Comparison of ENCODE assay signal across 8 cellular contexts in genomic region chr12:91178139-91178561, GRCh38. TPM values are rescaled to one million over a fixed set of nuclear protein-coding genes. Genes with fewer than 3 reads are reported as not detected.
DNase-seq lines count a peak whose midpoint lies in the region; ATAC-seq and TF ChIP-seq lines count a peak whose summit lies in the region.

No MANE protein-coding gene starts in this region.

- no peak overlapping the region for H3K27ac Mint-ChIP-seq in progenitor cell of endocrine pancreas
- H3K27ac Mint-ChIP-seq in activated CD8-positive, alpha-beta memory T cell treated with anti-CD3 and anti-CD28 coated beads, Interleukin-2, amount 10 ng/mL, durations not matched to agents 7 days and 5 days, result no peak overlapping the region

- no peak overlapping the region for H2AFZ ChIP-seq in OCI-LY7 (ENCODE audit: low read length)

- TF ChIP-seq CTCF in GM12864 (IDR thresholded peaks at IDR 0.05; ENCODE audit: low read depth, low read length, missing control alignments), result peak; percentile 29
- peak; percentile 58 for TF ChIP-seq CTCF in OCI-LY7 (conservative IDR thresholded peaks at IDR 0.05; ENCODE audit: low read length)
- peak; percentile 69 for TF ChIP-seq CTCF in fibroblast of pulmonary artery (IDR thresholded peaks at IDR 0.05; ENCODE audit: low read length, missing control alignments)
- TF ChIP-seq CTCF in progenitor cell of endocrine pancreas (IDR thresholded peaks at IDR 0.05; ENCODE audit: unreplicated experiment), result peak; percentile 41
- TF ChIP-seq CTCF in GM10266 (IDR thresholded peaks at IDR 0.05; ENCODE audit: control insufficient read depth, insufficient read depth, low read depth, missing control alignments), result no peak

- H3K36me3 ChIP-seq in OCI-LY7 (ENCODE audit: insufficient read depth, low read length), result no peaks in the 10 kb centered on the region

- H3K9me2 ChIP-seq in OCI-LY7 (ENCODE audit: insufficient read depth, low read length), result no peaks in the 10 kb centered on the region

- no peaks in the 10 kb centered on the region for H3K27me3 Mint-ChIP-seq in progenitor cell of endocrine pancreas
- no peaks in the 10 kb centered on the region for H3K27me3 Mint-ChIP-seq in activated CD8-positive, alpha-beta memory T cell treated with anti-CD3 and anti-CD28 coated beads, Interleukin-2, amount 10 ng/mL, durations not matched to agents 7 days and 5 days
- no peaks in the 10 kb centered on the region for H3K27me3 Mint-ChIP-seq in activated T-cell treated with anti-CD3 and anti-CD28 coated beads, Interleukin-2, amount 50 U/mL, for 4 hours (ENCODE audit: low read depth)

- CTCF ChIA-PET in OCI-LY7 (lab: Charles Lee; ENCODE audit: unreplicated experiment), result no interaction called here
- CTCF ChIA-PET in activated CD8-positive, alpha-beta memory T cell treated with anti-CD3 and anti-CD28 coated beads, Interleukin-2, amount 10 ng/mL, durations not matched to agents 7 days and 5 days (lab: Charles Lee), result no interaction called here

- H3K27ac ChIP-seq in OCI-LY7 (ENCODE audit: low read depth, low read length, poor library complexity, severe bottlenecking), result no peak overlapping the region

- H3K36me3 Mint-ChIP-seq in progenitor cell of endocrine pancreas (ENCODE audit: insufficient read depth), result no peaks in the 10 kb centered on the region
- no peaks in the 10 kb centered on the region for H3K36me3 Mint-ChIP-seq in activated CD8-positive, alpha-beta memory T cell treated with anti-CD3 and anti-CD28 coated beads, Interleukin-2, amount 10 ng/mL, durations not matched to agents 7 days and 5 days
- H3K36me3 Mint-ChIP-seq in activated T-cell treated with anti-CD3 and anti-CD28 coated beads, Interleukin-2, amount 50 U/mL, for 4 hours (ENCODE audit: insufficient read depth), result no peaks in the 10 kb centered on the region

- H3K4me3 ChIP-seq in GM12864 (ENCODE audit: low read depth, low read length), result no peak overlapping the region
- H3K4me3 ChIP-seq in OCI-LY7 (ENCODE audit: low read depth, low read length, poor library complexity, severe bottlenecking), result no peak overlapping the region
- H3K4me3 ChIP-seq in fibroblast of pulmonary artery (replicated peaks; ENCODE audit: low read depth, low read length), result peak overlapping the region; percentile 72

- H3K4me2 ChIP-seq in OCI-LY7 (ENCODE audit: low read length), result no peak overlapping the region

- no peaks in the 10 kb centered on the region for H3K4me1 ChIP-seq in OCI-LY7 (ENCODE audit: insufficient read depth, low read length, poor library complexity, severe bottlenecking)

- no peak for ATAC-seq in activated CD8-positive, alpha-beta memory T cell treated with anti-CD3 and anti-CD28 coated beads, Interleukin-2, amount 10 ng/mL, durations not matched to agents 7 days and 5 days
- ATAC-seq in HG02678 (IDR thresholded peaks at IDR 0.05; ENCODE audit: unreplicated experiment), result no peak
- no peak for ATAC-seq in activated T-cell treated with anti-CD3 and anti-CD28 coated beads, Interleukin-2, amount 50 U/mL, for 4 hours

- intact Hi-C loops in OCI-LY7 (cut with micrococcal nuclease; ENCODE audit: unreplicated experiment), result loop anchor here (10.0 kb wide), 1 partner anchor 147 kb away; no protein-coding TSS in a partner anchor

- DNase-seq in GM12864 (ENCODE audit: low read depth) (no peak), OCI-LY7 (ENCODE audit: low spot score) (no peak), fibroblast of pulmonary artery (ENCODE audit: low read depth) (peak; percentile 70), progenitor cell of endocrine pancreas (ENCODE audit: low spot score, unreplicated experiment) (no peak), GM10266 (ENCODE audit: extremely low spot score) (no peak)
- no peak for DNase-seq in activated CD8-positive, alpha-beta memory T cell treated with anti-CD3 and anti-CD28 coated beads, Interleukin-2, amount 10 ng/mL, durations not matched to agents 7 days and 5 days
- DNase-seq in activated T-cell treated with anti-CD3 and anti-CD28 coated beads, Interleukin-2, amount 50 U/mL, for 4 hours, result no peak

- no peaks in the 10 kb centered on the region for H3K9me3 ChIP-seq in OCI-LY7 (ENCODE audit: low read length)

- no peaks in the 10 kb centered on the region for H4K20me1 ChIP-seq in OCI-LY7 (ENCODE audit: insufficient read depth, low read length)

- no TSS peak for BruUV-seq in OCI-LY7 (replicated peaks; lab: Mats Ljungman, UMichigan)

- no peak overlapping the region for H3K4me3 Mint-ChIP-seq in progenitor cell of endocrine pancreas (ENCODE audit: low read depth)
- H3K4me3 Mint-ChIP-seq in activated CD8-positive, alpha-beta memory T cell treated with anti-CD3 and anti-CD28 coated beads, Interleukin-2, amount 10 ng/mL, durations not matched to agents 7 days and 5 days, result no peak overlapping the region
- no peak overlapping the region for H3K4me3 Mint-ChIP-seq in activated T-cell treated with anti-CD3 and anti-CD28 coated beads, Interleukin-2, amount 50 U/mL, for 4 hours

- H3K79me2 ChIP-seq in OCI-LY7 (ENCODE audit: insufficient read depth, low read depth, low read length), result no peaks in the 10 kb centered on the region

- H3K4me1 Mint-ChIP-seq in progenitor cell of endocrine pancreas (ENCODE audit: low read depth), result no peaks in the 10 kb centered on the region
- no peaks in the 10 kb centered on the region for H3K4me1 Mint-ChIP-seq in activated CD8-positive, alpha-beta memory T cell treated with anti-CD3 and anti-CD28 coated beads, Interleukin-2, amount 10 ng/mL, durations not matched to agents 7 days and 5 days
- no peaks in the 10 kb centered on the region for H3K4me1 Mint-ChIP-seq in activated T-cell treated with anti-CD3 and anti-CD28 coated beads, Interleukin-2, amount 50 U/mL, for 4 hours (ENCODE audit: low read depth)

- no peaks in the 10 kb centered on the region for H3K9me3 Mint-ChIP-seq in progenitor cell of endocrine pancreas (ENCODE audit: low read depth)
- H3K9me3 Mint-ChIP-seq in activated CD8-positive, alpha-beta memory T cell treated with anti-CD3 and anti-CD28 coated beads, Interleukin-2, amount 10 ng/mL, durations not matched to agents 7 days and 5 days (ENCODE audit: low read depth), result no peaks in the 10 kb centered on the region
- no peaks in the 10 kb centered on the region for H3K9me3 Mint-ChIP-seq in activated T-cell treated with anti-CD3 and anti-CD28 coated beads, Interleukin-2, amount 50 U/mL, for 4 hours

- POLR2A ChIA-PET in OCI-LY7 (lab: Charles Lee), result no interaction called here

RNA-seq across cellular contexts. Expression of gene DCN, which starts 4.5 kb away (rescaled TPM):
- 0.54 TPM in 1 of 2 replicates, not detected in the other for total RNA-seq in OCI-LY7 (2014; rRNA removed; shearing (Covaris generic))
- not detected in 2 replicates for total RNA-seq in OCI-LY7 (2022)
- 0.55 TPM in 1 of 2 replicates, not detected in the other for total RNA-seq in progenitor cell of endocrine pancreas
- total RNA-seq in activated CD8-positive, alpha-beta memory T cell treated with anti-CD3 and anti-CD28 coated beads, Interleukin-2, amount 10 ng/mL, durations not matched to agents 7 days and 5 days, result not detected
- 1 to 10 TPM; 1.6 to 4.0 (median 3.4) TPM for total RNA-seq in activated T-cell treated with anti-CD3 and anti-CD28 coated beads, Interleukin-2, amount 50 U/mL, for 4 hours
